ENCODE assay signal across 8 cellular contexts in the genomic region with DNA sequence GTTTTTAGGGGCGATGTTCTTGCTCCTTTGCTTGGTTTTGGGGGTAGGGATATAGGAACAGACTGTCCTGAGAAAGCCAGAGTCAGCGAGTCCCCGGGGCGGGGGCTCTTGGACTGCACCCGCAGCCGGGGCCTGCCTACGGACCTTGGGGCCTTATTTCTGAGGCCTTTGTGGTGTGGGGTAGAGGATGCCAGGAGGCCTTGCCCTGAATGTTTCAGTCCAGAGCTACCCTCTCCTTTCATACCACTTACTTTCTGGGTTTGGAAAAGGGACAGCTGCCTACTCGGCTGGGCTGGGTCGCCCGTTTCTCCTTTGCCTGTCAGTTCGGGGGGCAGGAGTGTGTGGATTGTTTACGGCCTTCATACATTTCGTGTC. TPM values are rescaled to one million over a fixed set of nuclear protein-coding genes. Genes with fewer than 3 reads are reported as not detected.
DNase-seq lines count a peak whose midpoint lies in the region; ATAC-seq and TF ChIP-seq lines count a peak whose summit lies in the region.

No MANE protein-coding gene starts in this region.

- in situ Hi-C loops in astrocyte of the spinal cord (cut with HindIII; ENCODE audit: low sequenced_read_pairs), result no loop called here

- no peaks in the 10 kb centered on the region for H3K36me3 ChIP-seq in GM06990 (ENCODE audit: control insufficient read depth, insufficient read depth, low read length)
- no peaks in the 10 kb centered on the region for H3K36me3 ChIP-seq in kidney epithelial cell (ENCODE audit: control insufficient read depth, insufficient read depth, low read length)
- peaks cover 0 to 4% (median 0%) of the 10 kb centered on the region in 5 donors for H3K36me3 ChIP-seq in subcutaneous abdominal adipose tissue (ENCODE audit: control insufficient read depth in 5 of 5, insufficient read depth in 5 of 5, low read length in 5 of 5)

- peak overlapping the region; percentile 89 for H3K4me3 ChIP-seq in GM06990 (replicated peaks; ENCODE audit: low read depth, low read length)
- peak overlapping the region; percentile 91 for H3K4me3 ChIP-seq in astrocyte of the spinal cord (ENCODE audit: low read depth, low read length)
- H3K4me3 ChIP-seq in kidney epithelial cell (ENCODE audit: low read depth, low read length), result peak overlapping the region; percentile 91
- H3K4me3 ChIP-seq in subcutaneous abdominal adipose tissue (ENCODE audit: low read depth in 1 of 5, low read length in 5 of 5), result peak overlapping the region; percentile 87 to 97 (median 91)

- no peak for DNase-seq in GM06990 (ENCODE audit: extremely low read depth, insufficient read length)
- DNase-seq in Kasumi-1 (lab: John Stamatoyannopoulos, UW), result peak; percentile 32 to 68
- no peak for DNase-seq in astrocyte of the spinal cord (ENCODE audit: low read depth, low spot score)
- DNase-seq in kidney epithelial cell (ENCODE audit: low read depth), result no peak
- DNase-seq in amniotic stem cell (lab: John Stamatoyannopoulos, UW), result no peak
- DNase-seq in GOT3 (lab: John Stamatoyannopoulos, UW), result no peak

- H3K27me3 ChIP-seq in GM06990 (replicated peaks; ENCODE audit: control insufficient read depth, insufficient read depth, low read length) (no peaks in the 10 kb centered on the region), kidney epithelial cell (ENCODE audit: control insufficient read depth, insufficient read depth, low read length) (no peaks in the 10 kb centered on the region), subcutaneous abdominal adipose tissue (ENCODE audit: control insufficient read depth in 5 of 5, insufficient read depth in 4 of 5, low read length in 5 of 5) (no peaks in the 10 kb centered on the region)

- peaks cover 0 to 32% (median 21%) of the 10 kb centered on the region in 5 donors for H3K4me1 ChIP-seq in subcutaneous abdominal adipose tissue (ENCODE audit: control insufficient read depth in 5 of 5, insufficient read depth in 5 of 5, low read length in 5 of 5)

- no peak for TF ChIP-seq CTCF in GM06990 (IDR thresholded peaks at IDR 0.05; ENCODE audit: insufficient read depth, low read length, poor library complexity, severe bottlenecking)
- TF ChIP-seq CTCF in astrocyte of the spinal cord (IDR thresholded peaks at IDR 0.05; ENCODE audit: low read depth, low read length), result no peak
- TF ChIP-seq CTCF in kidney epithelial cell (IDR thresholded peaks at IDR 0.05; ENCODE audit: insufficient read depth, low read length, poor library complexity, severe bottlenecking), result no peak

- peak overlapping the region; percentile 95 to 100 (median 99) for H3K9ac ChIP-seq in subcutaneous abdominal adipose tissue (ENCODE audit: low read length in 5 of 5)

- peak overlapping the region; percentile 95 for H3K27ac ChIP-seq in subcutaneous abdominal adipose tissue (ENCODE audit: low read depth, low read length)

- peak; percentile 15 for ATAC-seq in GM21717 (IDR thresholded peaks at IDR 0.05; ENCODE audit: unreplicated experiment)

- no peaks in the 10 kb centered on the region for H3K9me3 ChIP-seq in subcutaneous abdominal adipose tissue (ENCODE audit: control insufficient read depth in 5 of 5, low read length in 5 of 5)

RNA-seq across cellular contexts. Expression of gene ZNF410, which starts 0.4 kb away (rescaled TPM):
- 47.8 and 56.7 TPM in 2 replicates for total RNA-seq in kidney epithelial cell

RNA-seq across cellular contexts. Expression of gene PTGR2, which starts 35.5 kb away (rescaled TPM):
- total RNA-seq in kidney epithelial cell, result 5.7 and 7.0 TPM in 2 replicates

Comparison
In these comparisons a context has a peak if more than half of its experiments do, and no peak if none do; other contexts are left out.
1. DNase-seq: peak in Kasumi-1 (2 of 2); none in GM06990 (single experiment), astrocyte of the spinal cord (single experiment), kidney epithelial cell (single experiment), amniotic stem cell (single experiment) and GOT3 (single experiment).
2. Peak in every context shown above with its lines, with median percentiles within 50 percentile points of each other: H3K4me3 ChIP-seq.